In genomic region chr11:131750692-131751091, GRCh38 we compare ENCODE assay signal across 15 cellular contexts.
DNase-seq lines count a peak whose midpoint lies in the region; ATAC-seq and TF ChIP-seq lines count a peak whose summit lies in the region.
"Had no signal": no experiment of that assay in that cellular context is flagged by ENCODE, and none has a peak within 500 bp of the region (broad histone marks: within the 10 kb centered on the region; RNA-seq: fewer than 3 reads in every experiment).

No MANE protein-coding gene starts in this region.

- no peak overlapping the region for H2BK20ac ChIP-seq in H9 (ENCODE audit: low read depth, low read length, poor library complexity, severe bottlenecking)

- WGBS in H9 (ENCODE audit: extremely low coverage, insufficient read length, low lambda C conversion rate) = no CpG with 5 or more reads among the region's 5 CpGs

- H3K27me3 ChIP-seq in H9 (ENCODE audit: insufficient read depth, low read length) = no peaks in the 10 kb centered on the region
- no peaks in the 10 kb centered on the region for H3K27me3 ChIP-seq in brain microvascular endothelial cell (replicated peaks)
- H3K27me3 ChIP-seq in osteoblast (ENCODE audit: insufficient read depth, low read length) = no peaks in the 10 kb centered on the region
- H3K27me3 ChIP-seq in HAP-1 (ENCODE audit: low read depth) = no peaks in the 10 kb centered on the region
- H3K27me3 ChIP-seq: BLaER1 had no signal

- no peak overlapping the region for H3K23ac ChIP-seq in H9 (ENCODE audit: insufficient read length, low read depth, low read length)

- H3K79me1 ChIP-seq in H9 (ENCODE audit: insufficient read depth, low read depth, low read length, poor library complexity, severe bottlenecking) = no peaks in the 10 kb centered on the region

- H3K4ac ChIP-seq in H9 (ENCODE audit: low read depth, low read length) = no peak overlapping the region

- H4K5ac ChIP-seq in H9 (ENCODE audit: insufficient read length, low read depth, low read length) = no peak overlapping the region

- H3K36me3 ChIP-seq in brain microvascular endothelial cell (replicated peaks) = no peaks in the 10 kb centered on the region
- H3K36me3 ChIP-seq in osteoblast (ENCODE audit: insufficient read depth, low read length) = no peaks in the 10 kb centered on the region
- no peaks in the 10 kb centered on the region for H3K36me3 ChIP-seq in HAP-1 (replicated peaks)
- H3K36me3 ChIP-seq: BLaER1 had no signal

- H3K27ac ChIP-seq in H9 (ENCODE audit: insufficient read length, low read depth, low read length) (no peak overlapping the region), brain microvascular endothelial cell (peak overlapping the region; percentile 100), osteoblast (ENCODE audit: low read depth, low read length) (peak overlapping the region; percentile 97)
- H3K27ac ChIP-seq: BLaER1, HL-60 had no signal

- H4K91ac ChIP-seq in H9 (ENCODE audit: insufficient read length, low read depth, low read length) = no peak overlapping the region

- no peak overlapping the region for H2AFZ ChIP-seq in H9 (ENCODE audit: low read length)
- no peak overlapping the region for H2AFZ ChIP-seq in osteoblast (ENCODE audit: low read length)

- H3K18ac ChIP-seq in H9 (ENCODE audit: insufficient read length, low read depth, low read length) = no peak overlapping the region

- in situ Hi-C loops in brain microvascular endothelial cell (cut with HindIII; ENCODE audit: low pct_ligation_motif_present, low sequenced_read_pairs) = no loop called here
- in situ Hi-C loops in HAP-1 (cut with MboI; ENCODE audit: low sequenced_read_pairs) = no loop called here

- H2BK15ac ChIP-seq in H9 (ENCODE audit: low read depth, low read length) = no peak overlapping the region

- no peak overlapping the region for H2BK120ac ChIP-seq in H9 (ENCODE audit: low read depth, low read length, poor library complexity, severe bottlenecking)

- H3K9me3 ChIP-seq in H9 (ENCODE audit: control insufficient read depth, low read depth, low read length) = no peaks in the 10 kb centered on the region
- H3K9me3 ChIP-seq in osteoblast (ENCODE audit: low read depth, low read length) = no peaks in the 10 kb centered on the region
- no peaks in the 10 kb centered on the region for H3K9me3 ChIP-seq in HAP-1
- H3K9me3 ChIP-seq: BLaER1 had no signal

- H3K79me2 ChIP-seq in H9 (ENCODE audit: insufficient read depth, low read length) = no peaks in the 10 kb centered on the region
- no peaks in the 10 kb centered on the region for H3K79me2 ChIP-seq in osteoblast (ENCODE audit: insufficient read depth, low read length)

- no peak for TF ChIP-seq CTCF in H9 (conservative IDR thresholded peaks at IDR 0.05)
- TF ChIP-seq CTCF in brain microvascular endothelial cell (IDR thresholded peaks at IDR 0.05; ENCODE audit: low read depth, low read length, missing control alignments) = no peak
- no peak for TF ChIP-seq CTCF in osteoblast (IDR thresholded peaks at IDR 0.05; ENCODE audit: extremely low read depth, low read depth, low read length)

- H3T11ph ChIP-seq in H9 (ENCODE audit: low read length) = no peak overlapping the region

- H3K23me2 ChIP-seq in H9 (ENCODE audit: insufficient read length, low read depth, low read length, poor library complexity, severe bottlenecking) = no peaks in the 10 kb centered on the region

- no peak overlapping the region for H3K4me2 ChIP-seq in H9 (ENCODE audit: insufficient read depth, insufficient read length, low read length)
- no peak overlapping the region for H3K4me2 ChIP-seq in osteoblast (ENCODE audit: insufficient read depth, low read length)
- H3K4me2 ChIP-seq: BLaER1 had no signal

- H4K20me1 ChIP-seq in H9 (ENCODE audit: control insufficient read depth, insufficient read depth, insufficient read length) (no peaks in the 10 kb centered on the region), osteoblast (ENCODE audit: insufficient read depth, low read length) (no peaks in the 10 kb centered on the region)
- H4K20me1 ChIP-seq: BLaER1 had no signal

- H3K9me3 Mint-ChIP-seq in H9 = peaks cover 2 to 3% of the 10 kb centered on the region in 2 experiments; a peak in 4 of 5 replicates

- H3K27me3 Mint-ChIP-seq in H9 (ENCODE audit: low read depth) = peaks cover 2% of the 10 kb centered on the region; the same call in 1 of the 2 replicates

- DNase-seq in H9 = no peak
- DNase-seq in brain microvascular endothelial cell = no peak
- DNase-seq in osteoblast (ENCODE audit: insufficient read length, low spot score, missing footprints) = peak; percentile 21
- DNase-seq in HAP-1 (ENCODE audit: low spot score in 2 of 2) = no peak
- no peak for DNase-seq in activated effector memory CD4-positive, alpha-beta T cell treated with anti-CD3 and anti-CD28 coated beads, Interleukin-2, amount 50 U/mL, for 16 hours
- DNase-seq: CD4-positive, alpha-beta memory T cell; DMS79 treated with DMSO at 0.1 percent for 48 hours; GF-D8; GOT3; H7 had no signal

- no peak overlapping the region for H3K4me3 Mint-ChIP-seq in H9
- H3K4me3 Mint-ChIP-seq: CD14-positive monocyte; CD4-positive, alpha-beta memory T cell had no signal

- no peak overlapping the region for H2BK12ac ChIP-seq in H9 (ENCODE audit: insufficient read length, low read depth, low read length)

- H3K56ac ChIP-seq in H9 (ENCODE audit: insufficient read length, low read depth, low read length) = no peak overlapping the region

- no peak overlapping the region for H4K8ac ChIP-seq in H9 (replicated peaks; ENCODE audit: insufficient read length, low read depth, low read length)

- peaks cover 9 to 10% of the 10 kb centered on the region in 2 experiments; a peak in 3 of 4 replicates for H3K4me1 Mint-ChIP-seq in H9
- H3K4me1 Mint-ChIP-seq: CD14-positive monocyte; CD4-positive, alpha-beta memory T cell had no signal

- H3K27ac Mint-ChIP-seq in H9 = peak overlapping the region in 2 of 3 experiments; percentile 44 to 68; a peak in 3 of 7 replicates
- H3K27ac Mint-ChIP-seq: CD14-positive monocyte; CD4-positive, alpha-beta memory T cell had no signal

- no peak overlapping the region for H2BK5ac ChIP-seq in H9 (ENCODE audit: insufficient read length, low read length)

- H3K4me3 ChIP-seq in brain microvascular endothelial cell (ENCODE audit: low read depth, low read length) (no peak overlapping the region), osteoblast (ENCODE audit: insufficient read depth, low read length) (no peak overlapping the region), HAP-1 (no peak overlapping the region)
- H3K4me3 ChIP-seq: BLaER1, K562 had no signal

- H3K9ac ChIP-seq in H9 (ENCODE audit: extremely low read depth, insufficient read length, low read length) = no peak overlapping the region
- H3K9ac ChIP-seq: BLaER1 had no signal

- H3K4me1 ChIP-seq in H9 (ENCODE audit: insufficient read depth, low read length) (no peaks in the 10 kb centered on the region), osteoblast (ENCODE audit: insufficient read depth, low read length) (peaks cover 57% of the 10 kb centered on the region), HAP-1 (no peaks in the 10 kb centered on the region)
- H3K4me1 ChIP-seq: BLaER1 had no signal

- H2AK5ac ChIP-seq in H9 (ENCODE audit: insufficient read length, low read length) = no peak overlapping the region

- no peak for ATAC-seq in HG02571 (IDR thresholded peaks at IDR 0.05; ENCODE audit: unreplicated experiment)
- ATAC-seq: K562 had no signal

- H3K14ac ChIP-seq in H9 (ENCODE audit: insufficient read depth, low read length) = no peak overlapping the region

- H3K36me3 Mint-ChIP-seq in H9 (ENCODE audit: insufficient read depth in 1 of 3, low read depth in 3 of 3) = no peaks in the 10 kb centered on the region; a peak in 1 of 7 replicates
- H3K36me3 Mint-ChIP-seq: CD14-positive monocyte; CD4-positive, alpha-beta memory T cell had no signal
